In genomic region chr1:113809651-113810602, GRCh38 we compare ENCODE assay signal across 2 cellular contexts.
TF ChIP-seq lines count a peak whose summit lies in the region.

No MANE protein-coding gene starts in this region.

TF ChIP-seq in A549, 52 proteins besides CTCF, POLR2A, EP300 and RAD21:
- TF ChIP-seq REST (IDR thresholded peaks at IDR 0.05) (no peak), RFX5 (IDR thresholded peaks at IDR 0.05) (no peak), ATOH8 (CRISPR knock-in tag; IDR thresholded peaks at IDR 0.05; ENCODE audit: low read depth) (no peak), ZC3H11A (IDR thresholded peaks at IDR 0.05) (no peak), ZSCAN20 (CRISPR knock-in tag; IDR thresholded peaks at IDR 0.05) (no peak), ZFP36 (IDR thresholded peaks at IDR 0.05; ENCODE audit: borderline replicate concordance, partially characterized antibody) (no peak), BHLHE40 (IDR thresholded peaks at IDR 0.05; ENCODE audit: low read depth, low read length) (no peak), MAZ (IDR thresholded peaks at IDR 0.05; ENCODE audit: borderline replicate concordance, low read depth, low read length) (no peak), USF2 (IDR thresholded peaks at IDR 0.05) (no peak), E2F6 (IDR thresholded peaks at IDR 0.05; ENCODE audit: borderline replicate concordance, low read depth) (no peak), ESRRA (IDR thresholded peaks at IDR 0.05; ENCODE audit: borderline replicate concordance, low read length) (no peak), TP53 (CRISPR knock-in tag; IDR thresholded peaks at IDR 0.05) (no peak), KDM5A (IDR thresholded peaks at IDR 0.05) (no peak)
- TF ChIP-seq, protein P1, sequence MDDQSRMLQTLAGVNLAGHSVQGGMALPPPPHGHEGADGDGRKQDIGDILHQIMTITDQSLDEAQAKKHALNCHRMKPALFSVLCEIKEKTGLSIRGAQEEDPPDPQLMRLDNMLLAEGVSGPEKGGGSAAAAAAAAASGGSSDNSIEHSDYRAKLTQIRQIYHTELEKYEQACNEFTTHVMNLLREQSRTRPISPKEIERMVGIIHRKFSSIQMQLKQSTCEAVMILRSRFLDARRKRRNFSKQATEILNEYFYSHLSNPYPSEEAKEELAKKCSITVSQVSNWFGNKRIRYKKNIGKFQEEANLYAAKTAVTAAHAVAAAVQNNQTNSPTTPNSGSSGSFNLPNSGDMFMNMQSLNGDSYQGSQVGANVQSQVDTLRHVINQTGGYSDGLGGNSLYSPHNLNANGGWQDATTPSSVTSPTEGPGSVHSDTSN (IDR thresholded peaks at IDR 0.05) = no peak

TF ChIP-seq in HepG2, 621 proteins besides CTCF, POLR2A, EP300 and RAD21 (continued from another document):
- TF ChIP-seq, protein P2, sequence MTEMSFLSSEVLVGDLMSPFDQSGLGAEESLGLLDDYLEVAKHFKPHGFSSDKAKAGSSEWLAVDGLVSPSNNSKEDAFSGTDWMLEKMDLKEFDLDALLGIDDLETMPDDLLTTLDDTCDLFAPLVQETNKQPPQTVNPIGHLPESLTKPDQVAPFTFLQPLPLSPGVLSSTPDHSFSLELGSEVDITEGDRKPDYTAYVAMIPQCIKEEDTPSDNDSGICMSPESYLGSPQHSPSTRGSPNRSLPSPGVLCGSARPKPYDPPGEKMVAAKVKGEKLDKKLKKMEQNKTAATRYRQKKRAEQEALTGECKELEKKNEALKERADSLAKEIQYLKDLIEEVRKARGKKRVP (CRISPR knock-in tag; IDR thresholded peaks at IDR 0.05) = no peak
- TF ChIP-seq ZNF792 (CRISPR knock-in tag; IDR thresholded peaks at IDR 0.05) (no peak), ZNF33A (CRISPR knock-in tag; IDR thresholded peaks at IDR 0.05; ENCODE audit: borderline replicate concordance) (no peak), ZSCAN31 (CRISPR knock-in tag; IDR thresholded peaks at IDR 0.05; ENCODE audit: low read depth) (no peak), FOSL2 (CRISPR knock-in tag; IDR thresholded peaks at IDR 0.05) (0 out of 2 replicates have a peak, but pooled peaks have one; percentile 7), HIVEP1 (CRISPR knock-in tag; IDR thresholded peaks at IDR 0.05) (no peak), FOXA3 (CRISPR knock-in tag; IDR thresholded peaks at IDR 0.05) (peak; percentile 63), ATF7-NPFF (CRISPR knock-in tag; IDR thresholded peaks at IDR 0.05; ENCODE audit: low read depth) (no peak), FOXA1 (IDR thresholded peaks at IDR 0.05) (no peak), FOXA1 (CRISPR knock-in tag; IDR thresholded peaks at IDR 0.05) (peak; percentile 61), HNRNPUL1 (IDR thresholded peaks at IDR 0.05; ENCODE audit: low read depth, low read length) (no peak), SALL2 (CRISPR knock-in tag; IDR thresholded peaks at IDR 0.05) (no peak), SAP130 (CRISPR knock-in tag; IDR thresholded peaks at IDR 0.05; ENCODE audit: low read depth) (peak; percentile 73)
- TF ChIP-seq, protein P3, sequence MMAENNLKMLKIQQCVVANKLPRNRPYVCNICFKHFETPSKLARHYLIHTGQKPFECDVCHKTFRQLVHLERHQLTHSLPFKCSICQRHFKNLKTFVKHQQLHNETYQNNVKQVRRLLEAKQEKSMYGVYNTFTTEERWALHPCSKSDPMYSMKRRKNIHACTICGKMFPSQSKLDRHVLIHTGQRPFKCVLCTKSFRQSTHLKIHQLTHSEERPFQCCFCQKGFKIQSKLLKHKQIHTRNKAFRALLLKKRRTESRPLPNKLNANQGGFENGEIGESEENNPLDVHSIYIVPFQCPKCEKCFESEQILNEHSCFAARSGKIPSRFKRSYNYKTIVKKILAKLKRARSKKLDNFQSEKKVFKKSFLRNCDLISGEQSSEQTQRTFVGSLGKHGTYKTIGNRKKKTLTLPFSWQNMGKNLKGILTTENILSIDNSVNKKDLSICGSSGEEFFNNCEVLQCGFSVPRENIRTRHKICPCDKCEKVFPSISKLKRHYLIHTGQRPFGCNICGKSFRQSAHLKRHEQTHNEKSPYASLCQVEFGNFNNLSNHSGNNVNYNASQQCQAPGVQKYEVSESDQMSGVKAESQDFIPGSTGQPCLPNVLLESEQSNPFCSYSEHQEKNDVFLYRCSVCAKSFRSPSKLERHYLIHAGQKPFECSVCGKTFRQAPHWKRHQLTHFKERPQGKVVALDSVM (CRISPR knock-in tag; IDR thresholded peaks at IDR 0.05) = no peak
- TF ChIP-seq, protein P4, sequence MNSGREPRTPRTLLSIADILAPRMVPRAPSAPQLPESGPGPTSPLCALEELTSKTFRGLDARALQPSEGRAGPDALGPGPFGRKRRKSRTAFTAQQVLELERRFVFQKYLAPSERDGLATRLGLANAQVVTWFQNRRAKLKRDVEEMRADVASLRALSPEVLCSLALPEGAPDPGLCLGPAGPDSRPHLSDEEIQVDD (CRISPR knock-in tag; IDR thresholded peaks at IDR 0.05; ENCODE audit: borderline replicate concordance) = no peak
- TF ChIP-seq, protein P5, sequence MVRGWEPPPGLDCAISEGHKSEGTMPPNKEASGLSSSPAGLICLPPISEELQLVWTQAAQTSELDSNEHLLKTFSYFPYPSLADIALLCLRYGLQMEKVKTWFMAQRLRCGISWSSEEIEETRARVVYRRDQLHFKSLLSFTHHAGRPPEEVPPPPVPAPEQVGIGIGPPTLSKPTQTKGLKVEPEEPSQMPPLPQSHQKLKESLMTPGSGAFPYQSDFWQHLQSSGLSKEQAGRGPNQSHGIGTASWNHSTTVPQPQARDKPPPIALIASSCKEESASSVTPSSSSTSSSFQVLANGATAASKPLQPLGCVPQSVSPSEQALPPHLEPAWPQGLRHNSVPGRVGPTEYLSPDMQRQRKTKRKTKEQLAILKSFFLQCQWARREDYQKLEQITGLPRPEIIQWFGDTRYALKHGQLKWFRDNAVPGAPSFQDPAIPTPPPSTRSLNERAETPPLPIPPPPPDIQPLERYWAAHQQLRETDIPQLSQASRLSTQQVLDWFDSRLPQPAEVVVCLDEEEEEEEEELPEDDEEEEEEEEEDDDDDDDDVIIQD (CRISPR knock-in tag; IDR thresholded peaks at IDR 0.05; ENCODE audit: low read depth) = peak; percentile 26; the same call in 1 of the 2 replicates
